In the genomic region with DNA sequence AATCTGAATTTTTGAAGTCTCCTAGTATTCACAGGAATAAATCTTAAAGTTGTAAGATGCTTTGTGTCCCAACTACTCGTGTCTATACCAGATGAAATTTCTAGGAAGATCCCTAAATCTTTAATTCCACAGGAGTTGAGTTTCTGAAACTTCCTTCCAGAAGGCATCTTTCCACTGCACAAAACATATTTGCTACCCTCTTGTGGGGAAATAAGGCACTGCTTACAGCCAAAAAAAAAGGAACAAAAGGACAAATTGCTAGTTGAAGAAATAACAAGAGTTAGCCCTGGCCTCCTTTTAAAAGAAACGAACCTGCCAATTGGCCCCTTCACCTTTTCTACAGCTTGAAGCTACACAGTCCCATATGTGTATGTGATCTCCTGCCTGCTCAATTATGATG, we compare ENCODE assay signal across 9 cellular contexts. TPM values are rescaled to one million over a fixed set of nuclear protein-coding genes. Genes with fewer than 3 reads are reported as not detected.
DNase-seq lines count a peak whose midpoint lies in the region; ATAC-seq and TF ChIP-seq lines count a peak whose summit lies in the region.
"Had no signal": no experiment of that assay in that cellular context is flagged by ENCODE, and none has a peak within 500 bp of the region (broad histone marks: within the 10 kb centered on the region; RNA-seq: fewer than 3 reads in every experiment).

No MANE protein-coding gene starts in this region.

- TF ChIP-seq CTCF in GM10248 (IDR thresholded peaks at IDR 0.05; ENCODE audit: control extremely low read depth, extremely low read depth, low read depth, missing control alignments) (peak; percentile 30), NB4 (IDR thresholded peaks at IDR 0.05; ENCODE audit: low read depth, low read length) (peak; percentile 66), coronary artery (IDR thresholded peaks at IDR 0.05) (peak; percentile 34), progenitor cell of endocrine pancreas (IDR thresholded peaks at IDR 0.05; ENCODE audit: unreplicated experiment) (peak; percentile 74)

- TF ChIP-seq POLR2A in NB4 (IDR thresholded peaks at IDR 0.05; ENCODE audit: extremely low read depth, insufficient read length): no peak

- H3K9me3 Mint-ChIP-seq in progenitor cell of endocrine pancreas (ENCODE audit: low read depth): peaks cover 2% of the 10 kb centered on the region
- H3K9me3 Mint-ChIP-seq: dendritic cell treated with granulocyte-macrophage colony-stimulating factor and Interleukin-4, amounts not matched to agents 40 ng/mL and 50 ng/mL, for 4 days had no signal

- H3K4me3 Mint-ChIP-seq in progenitor cell of endocrine pancreas (ENCODE audit: low read depth): no peak overlapping the region
- H3K4me3 Mint-ChIP-seq: dendritic cell treated with granulocyte-macrophage colony-stimulating factor and Interleukin-4, amounts not matched to agents 40 ng/mL and 50 ng/mL, for 4 days had no signal

- ATAC-seq in HG03095 (IDR thresholded peaks at IDR 0.05; ENCODE audit: unreplicated experiment) (no peak), HG02840 (IDR thresholded peaks at IDR 0.05; ENCODE audit: low FRiP score, unreplicated experiment) (no peak)

- no peaks in the 10 kb centered on the region for H3K36me3 Mint-ChIP-seq in progenitor cell of endocrine pancreas (ENCODE audit: insufficient read depth)

- H3K27ac Mint-ChIP-seq in progenitor cell of endocrine pancreas: no peak overlapping the region
- H3K27ac Mint-ChIP-seq: dendritic cell treated with granulocyte-macrophage colony-stimulating factor and Interleukin-4, amounts not matched to agents 40 ng/mL and 50 ng/mL, for 4 days had no signal

- no peak overlapping the region for H3K4me3 ChIP-seq in NB4 (ENCODE audit: low read depth, low read length)
- no peak overlapping the region for H3K4me3 ChIP-seq in coronary artery

- H3K27me3 Mint-ChIP-seq in progenitor cell of endocrine pancreas: peaks cover 2% of the 10 kb centered on the region

- CTCF ChIA-PET in GM10248 (lab: Yijun Ruan, JAX): interaction anchor here (1.2 to 6.8 kb wide), 9 partner anchors 16 to 1939 kb away, joined by 3 to 75 read pairs (median 5); no protein-coding TSS in a partner anchor

- H3K4me1 Mint-ChIP-seq in progenitor cell of endocrine pancreas (ENCODE audit: low read depth): no peaks in the 10 kb centered on the region

- no peak for DNase-seq in GM10248 (ENCODE audit: extremely low spot score)
- DNase-seq in NB4 (ENCODE audit: low read depth): peak; percentile 21
- no peak for DNase-seq in coronary artery (ENCODE audit: low spot score)
- no peak for DNase-seq in progenitor cell of endocrine pancreas (ENCODE audit: low spot score, unreplicated experiment)
- DNase-seq in cerebellum (ENCODE audit: low spot score): no peak
- no peak for DNase-seq in activated naive CD4-positive, alpha-beta T cell treated with anti-CD3 and anti-CD28 coated beads, Interleukin-2, amount 50 U/mL, for 16 hours

- POLR2A ChIA-PET in GM10248 (lab: Yijun Ruan, JAX): no interaction called here

- no peak overlapping the region for H3K27ac ChIP-seq in coronary artery

RNA-seq across cellular contexts. Expression of a gene that starts 54.0 kb away (rescaled TPM):
- total RNA-seq in progenitor cell of endocrine pancreas: 0.18 and 0.86 TPM in 2 replicates
- total RNA-seq in cerebellum: 1.00 TPM
